36 cellular contexts compared by ENCODE assay signal in the genomic region with DNA sequence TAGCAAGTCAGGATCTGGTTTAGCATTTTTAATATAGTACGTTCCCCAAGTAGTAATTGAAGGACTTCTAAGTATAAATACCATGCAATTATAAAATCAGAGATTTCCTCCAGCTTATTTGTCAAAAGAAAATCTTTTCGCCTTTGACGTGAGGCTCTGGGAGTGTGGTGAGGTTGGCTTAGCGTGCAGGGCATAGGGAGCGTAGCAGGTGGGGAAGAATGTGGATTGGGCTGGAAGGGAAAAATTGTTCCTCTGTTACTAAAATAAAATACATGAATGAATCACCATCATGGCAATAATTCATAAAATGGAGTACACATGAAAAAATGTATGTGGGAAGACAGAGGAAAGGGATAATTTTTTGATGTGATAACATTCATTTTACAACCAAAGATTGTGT. TPM values are rescaled to one million over a fixed set of nuclear protein-coding genes. Genes with fewer than 3 reads are reported as not detected.
"Had no signal": no experiment of that assay in that cellular context is flagged by ENCODE, and none has a peak within 500 bp of the region (broad histone marks: within the 10 kb centered on the region; RNA-seq: fewer than 3 reads in every experiment).

No MANE protein-coding gene starts in this region.

- H3K4me1 ChIP-seq: Peyer's patch, SJSA1 had no signal

- H3K36me3 Mint-ChIP-seq: activated CD8-positive, alpha-beta memory T cell treated with anti-CD3 and anti-CD28 coated beads, Interleukin-2, amount 10 ng/mL, durations not matched to agents 7 days and 5 days; activated naive CD4-positive, alpha-beta T cell treated with anti-CD3 and anti-CD28 coated beads, Interleukin-2, amount 10 ng/mL, durations not matched to agents 7 days and 5 days; brain had no signal

- H3K9me3 Mint-ChIP-seq: activated CD4-positive, alpha-beta memory T cell treated with anti-CD3 and anti-CD28 coated beads for 36 hours; activated naive CD4-positive, alpha-beta T cell treated with anti-CD3 and anti-CD28 coated beads, Interleukin-2, amount 10 ng/mL, durations not matched to agents 7 days and 5 days; activated naive CD8-positive, alpha-beta T cell treated with anti-CD3 and anti-CD28 coated beads, Interleukin-2, amount 50 U/mL, for 24 hours; brain had no signal

- H3K4me3 ChIP-seq: Peyer's patch, SJSA1 had no signal

- H3K27ac Mint-ChIP-seq: activated CD4-positive, alpha-beta memory T cell treated with anti-CD3 and anti-CD28 coated beads for 36 hours; activated CD8-positive, alpha-beta memory T cell treated with anti-CD3 and anti-CD28 coated beads, Interleukin-2, amount 10 ng/mL, durations not matched to agents 7 days and 5 days; activated naive CD4-positive, alpha-beta T cell treated with anti-CD3 and anti-CD28 coated beads, Interleukin-2, amount 10 ng/mL, durations not matched to agents 7 days and 5 days; activated naive CD8-positive, alpha-beta T cell; activated naive CD8-positive, alpha-beta T cell treated with anti-CD3 and anti-CD28 coated beads, Interleukin-2, amount 50 U/mL, for 24 hours had no signal

- H3K4me1 Mint-ChIP-seq: brain had no signal

- H3K9me3 ChIP-seq: Peyer's patch, SJSA1 had no signal

- ATAC-seq: activated CD8-positive, alpha-beta memory T cell treated with anti-CD3 and anti-CD28 coated beads, Interleukin-2, amount 10 ng/mL, durations not matched to agents 7 days and 5 days; activated naive CD8-positive, alpha-beta T cell treated with anti-CD3 and anti-CD28 coated beads, Interleukin-2, amount 50 U/mL, for 24 hours; PC-3 had no signal

- H3K4me3 Mint-ChIP-seq: activated CD4-positive, alpha-beta memory T cell treated with anti-CD3 and anti-CD28 coated beads for 36 hours; activated CD8-positive, alpha-beta memory T cell treated with anti-CD3 and anti-CD28 coated beads, Interleukin-2, amount 10 ng/mL, durations not matched to agents 7 days and 5 days; activated naive CD4-positive, alpha-beta T cell treated with anti-CD3 and anti-CD28 coated beads, Interleukin-2, amount 10 ng/mL, durations not matched to agents 7 days and 5 days; activated naive CD8-positive, alpha-beta T cell; activated naive CD8-positive, alpha-beta T cell treated with anti-CD3 and anti-CD28 coated beads, Interleukin-2, amount 50 U/mL, for 24 hours; brain had no signal

- DNase-seq: activated CD4-positive, alpha-beta memory T cell treated with anti-CD3 and anti-CD28 coated beads for 36 hours; activated CD4-positive, alpha-beta T cell treated with anti-CD3 and anti-CD28 coated beads, Interleukin-2, amount 50 U/mL, for 1 hour; activated CD8-positive, alpha-beta memory T cell treated with anti-CD3 and anti-CD28 coated beads for 24 hours; activated CD8-positive, alpha-beta memory T cell treated with anti-CD3 and anti-CD28 coated beads, Interleukin-2, amount 10 ng/mL, durations not matched to agents 7 days and 5 days; activated CD8-positive, alpha-beta memory T cell treated with anti-CD3 and anti-CD28 coated beads, Interleukin-2, amount 50 U/mL, for 48 hours; activated effector memory CD4-positive, alpha-beta T cell treated with Interleukin-2 at 50 U/mL for 16 hours; activated naive CD4-positive, alpha-beta T cell treated with anti-CD3 and anti-CD28 coated beads, Interleukin-2, amount 10 ng/mL, durations not matched to agents 7 days and 5 days; activated naive CD8-positive, alpha-beta T cell treated with anti-CD3 and anti-CD28 coated beads, Interleukin-2, amount 50 U/mL, for 24 hours; activated T-cell treated with anti-CD3 and anti-CD28 coated beads, Interleukin-2, amount 50 U/mL, for 48 hours; anterior cingulate cortex; caudate nucleus; Kasumi-1; KG1; MM.1S; MV-4-11; NCI-H1092; NCI-H1436 treated with DMSO at 0.1 percent for 48 hours; NCI-H187; NCI-H2029 treated with DMSO at 0.1 percent for 48 hours; NCI-H2107; NCI-H2171; NCI-H510A; NCI-H526; NCI-H748 treated with DMSO at 0.1 percent for 48 hours; NK-92 treated with Interleukin-12 subunit alpha and Interleukin-12 subunit beta, amount 100 ng/mL, for 24 hours; PC-3; Peyer's patch; RPMI8226; SHP77 treated with DMSO at 0.1 percent for 48 hours; SW 1271; T-helper 1 cell; T-helper 2 cell; T-helper 9 cell had no signal

- H3K27me3 ChIP-seq: Peyer's patch, SJSA1 had no signal

- H3K27ac ChIP-seq: SJSA1 had no signal

RNA-seq across cellular contexts. Expression of a gene that starts 5.4 kb away (rescaled TPM):
- total RNA-seq: activated CD8-positive, alpha-beta memory T cell treated with anti-CD3 and anti-CD28 coated beads, Interleukin-2, amount 10 ng/mL, durations not matched to agents 7 days and 5 days; SJSA1 had no signal
